1 cellular context compared by ENCODE assay signal in genomic region chr1:226446058-226446457, GRCh38.
A peak's percentile ranks its signal among the peaks of the same experiment; 100 is the strongest.
TF ChIP-seq lines count a peak whose summit lies in the region.

No MANE protein-coding gene starts in this region.

TF ChIP-seq in GM12878, 131 proteins besides CTCF, POLR2A, EP300 and RAD21:
- TF ChIP-seq RUNX3 (IDR thresholded peaks at IDR 0.05; ENCODE audit: low read length) = 0 out of 2 replicates have a peak, but pooled peaks have one; percentile 12
- TF ChIP-seq LARP7 (IDR thresholded peaks at IDR 0.05) = no peak
